23 cellular contexts compared by ENCODE assay signal in genomic region chr6:163825033-163825432, GRCh38.
A peak's percentile ranks its signal among the peaks of the same experiment; 100 is the strongest.
DNase-seq lines count a peak whose midpoint lies in the region; ATAC-seq, FAIRE-seq and TF ChIP-seq lines count a peak whose summit lies in the region.
"Had no signal": no experiment of that assay in that cellular context is flagged by ENCODE, and none has a peak within 500 bp of the region (broad histone marks: within the 10 kb centered on the region; RNA-seq: fewer than 3 reads in every experiment).

No MANE protein-coding gene starts in this region.

- no peaks in the 10 kb centered on the region for H3K4me1 ChIP-seq in astrocyte (ENCODE audit: insufficient read depth, low read length)
- H3K4me1 ChIP-seq in heart left ventricle = peaks cover 0 to 9% (median 0%) of the 10 kb centered on the region in 12 donors
- H3K4me1 ChIP-seq in Karpas-422 (ENCODE audit: low read length) = no peaks in the 10 kb centered on the region
- H3K4me1 ChIP-seq: body of pancreas, left ventricle myocardium inferior had no signal

- H3K4me1 Mint-ChIP-seq in astrocyte (ENCODE audit: low read depth, unreplicated experiment) = peaks cover 17% of the 10 kb centered on the region
- no peaks in the 10 kb centered on the region for H3K4me1 Mint-ChIP-seq in activated T-cell treated with anti-CD3 and anti-CD28 coated beads, Interleukin-2, amount 50 U/mL, for 4 hours (ENCODE audit: low read depth)
- H3K4me1 Mint-ChIP-seq: activated B cell treated with CpG ODN at 0.5 μM for 24 hours, H9 had no signal

- H3K4me3 ChIP-seq in AG09309 (ENCODE audit: control insufficient read depth, low read depth, low read length) = no peak overlapping the region
- no peak overlapping the region for H3K4me3 ChIP-seq in astrocyte (ENCODE audit: insufficient read depth, low read depth, low read length)
- H3K4me3 ChIP-seq in foreskin fibroblast (ENCODE audit: low read depth in 1 of 2, low read length in 2 of 2) = no peak overlapping the region
- H3K4me3 ChIP-seq in heart left ventricle = no peak overlapping the region
- no peak overlapping the region for H3K4me3 ChIP-seq in Karpas-422 (ENCODE audit: low read length)
- H3K4me3 ChIP-seq: body of pancreas, K562, left ventricle myocardium inferior had no signal

- H3K9me3 Mint-ChIP-seq in astrocyte (ENCODE audit: unreplicated experiment) = peaks cover 1% of the 10 kb centered on the region
- H3K9me3 Mint-ChIP-seq in activated T-cell treated with anti-CD3 and anti-CD28 coated beads, Interleukin-2, amount 50 U/mL, for 4 hours = no peaks in the 10 kb centered on the region
- H3K9me3 Mint-ChIP-seq: activated B cell treated with CpG ODN at 0.5 μM for 24 hours; activated CD8-positive, alpha-beta T cell treated with anti-CD3 and anti-CD28 coated beads for 36 hours; H9; T-helper 2 cell treated with Interferon-gamma antibody and Interleukin-4, amounts not matched to agents 5 μg/mL and 100 μg/mL, for 36 hours had no signal

- H3K9me3 ChIP-seq in astrocyte (ENCODE audit: insufficient read depth, low read depth, low read length) (peaks cover 3% of the 10 kb centered on the region), heart left ventricle (no peaks in the 10 kb centered on the region), Karpas-422 (ENCODE audit: low read length) (peaks cover 12% of the 10 kb centered on the region; the same call in 1 of the 2 replicates)
- H3K9me3 ChIP-seq: body of pancreas, left ventricle myocardium inferior, neutrophil had no signal

- H3K9me2 ChIP-seq in Karpas-422 (replicated peaks; ENCODE audit: insufficient read depth, low read length) = no peaks in the 10 kb centered on the region

- ATAC-seq in heart left ventricle = no peak
- ATAC-seq in activated T-cell treated with anti-CD3 and anti-CD28 coated beads, Interleukin-2, amount 50 U/mL, for 4 hours = no peak
- ATAC-seq: activated CD8-positive, alpha-beta T cell treated with anti-CD3 and anti-CD28 coated beads for 36 hours; activated naive CD4-positive, alpha-beta T cell treated with anti-CD3 and anti-CD28 coated beads, Interleukin-2, amount 50 U/mL, for 72 hours; body of pancreas; K562 had no signal

- H3K36me3 ChIP-seq in astrocyte (ENCODE audit: insufficient read depth, low read length) = no peaks in the 10 kb centered on the region
- no peaks in the 10 kb centered on the region for H3K36me3 ChIP-seq in heart left ventricle
- no peaks in the 10 kb centered on the region for H3K36me3 ChIP-seq in Karpas-422 (ENCODE audit: insufficient read depth, low read length)
- H3K36me3 ChIP-seq: left ventricle myocardium inferior, neutrophil had no signal

- no peak overlapping the region for H3K27ac Mint-ChIP-seq in astrocyte (ENCODE audit: unreplicated experiment)
- H3K27ac Mint-ChIP-seq: activated B cell treated with CpG ODN at 0.5 μM for 24 hours; activated CD8-positive, alpha-beta T cell treated with anti-CD3 and anti-CD28 coated beads for 36 hours; activated naive CD4-positive, alpha-beta T cell treated with anti-CD3 and anti-CD28 coated beads, Interleukin-2, amount 50 U/mL, for 72 hours; H9; T-helper 2 cell treated with Interferon-gamma antibody and Interleukin-4, amounts not matched to agents 5 μg/mL and 100 μg/mL, for 36 hours had no signal

- no peaks in the 10 kb centered on the region for H3K36me3 Mint-ChIP-seq in astrocyte (ENCODE audit: low read depth, unreplicated experiment)
- H3K36me3 Mint-ChIP-seq in activated T-cell treated with anti-CD3 and anti-CD28 coated beads, Interleukin-2, amount 50 U/mL, for 4 hours (ENCODE audit: insufficient read depth) = no peaks in the 10 kb centered on the region
- H3K36me3 Mint-ChIP-seq: activated naive CD4-positive, alpha-beta T cell treated with anti-CD3 and anti-CD28 coated beads, Interleukin-2, amount 50 U/mL, for 72 hours had no signal

- no peak for FAIRE-seq in astrocyte (lab: Jason Lieb, UNC)
- FAIRE-seq: GM12891, K562 had no signal

- TF ChIP-seq POLR2A in heart left ventricle (IDR thresholded peaks at IDR 0.05) = no peak

- no peak overlapping the region for H3K4me2 ChIP-seq in astrocyte (ENCODE audit: low read length)
- H3K4me2 ChIP-seq in Karpas-422 (ENCODE audit: low read depth, low read length, poor library complexity, severe bottlenecking) = no peak overlapping the region

- H3K27me3 Mint-ChIP-seq in astrocyte (ENCODE audit: low read depth, unreplicated experiment) = peaks cover 2% of the 10 kb centered on the region
- H3K27me3 Mint-ChIP-seq in activated T-cell treated with anti-CD3 and anti-CD28 coated beads, Interleukin-2, amount 50 U/mL, for 4 hours (ENCODE audit: low read depth) = peaks cover 2% of the 10 kb centered on the region

- H2AFZ ChIP-seq in astrocyte (ENCODE audit: low read depth, low read length) (no peak overlapping the region), Karpas-422 (ENCODE audit: low read length) (no peak overlapping the region)

- TF ChIP-seq CTCF in AG09309 (IDR thresholded peaks at IDR 0.05; ENCODE audit: control insufficient read depth, insufficient read depth, low read depth, low read length, missing control alignments) (no peak), astrocyte (IDR thresholded peaks at IDR 0.05; ENCODE audit: insufficient read depth, low read depth, low read length) (no peak), foreskin fibroblast (IDR thresholded peaks at IDR 0.05; ENCODE audit: low read depth, low read length) (no peak), heart left ventricle (IDR thresholded peaks at IDR 0.05) (no peak)

- intact Hi-C loops in heart left ventricle (cut with DNase I) = no loop called here

- H3K4me3 Mint-ChIP-seq in astrocyte (ENCODE audit: unreplicated experiment) = no peak overlapping the region
- H3K4me3 Mint-ChIP-seq in activated T-cell treated with anti-CD3 and anti-CD28 coated beads, Interleukin-2, amount 50 U/mL, for 4 hours = no peak overlapping the region
- H3K4me3 Mint-ChIP-seq: activated B cell treated with CpG ODN at 0.5 μM for 24 hours; activated CD8-positive, alpha-beta T cell treated with anti-CD3 and anti-CD28 coated beads for 36 hours; H9; T-helper 2 cell treated with Interferon-gamma antibody and Interleukin-4, amounts not matched to agents 5 μg/mL and 100 μg/mL, for 36 hours had no signal

- DNase-seq in AG09309 (ENCODE audit: low read depth) = peak; percentile 14
- peak; percentile 86 for DNase-seq in HT1080 (ENCODE audit: low read depth)
- DNase-seq in astrocyte (ENCODE audit: low read depth) = peak; percentile 95
- DNase-seq in foreskin fibroblast = peak; percentile 8 to 30
- no peak for DNase-seq in heart left ventricle
- DNase-seq in NK-92 (lab: John Stamatoyannopoulos, UW; ENCODE audit: unreplicated experiment) = no peak
- DNase-seq in Karpas-422 = no peak
- DNase-seq in activated T-cell treated with anti-CD3 and anti-CD28 coated beads, Interleukin-2, amount 50 U/mL, for 4 hours = no peak
- DNase-seq: activated B cell treated with CpG ODN at 0.5 μM for 24 hours; activated CD8-positive, alpha-beta T cell treated with anti-CD3 and anti-CD28 coated beads for 36 hours; activated T-cell treated with anti-CD3 and anti-CD28 coated beads, Interleukin-2, amount 50 U/mL, for 48 hours; body of pancreas; DMS 273 treated with DMSO at 0.1 percent for 48 hours; H9; left ventricle myocardium inferior; NCI-H1105; NCI-H2107; NCI-H526 treated with DMSO at 0.1 percent for 48 hours had no signal

- H3K79me2 ChIP-seq in astrocyte (ENCODE audit: insufficient read depth, low read length) (no peaks in the 10 kb centered on the region), Karpas-422 (ENCODE audit: low read length) (no peaks in the 10 kb centered on the region)

- H3K27me3 ChIP-seq in astrocyte (ENCODE audit: insufficient read depth, low read length) (peaks cover 2% of the 10 kb centered on the region), heart left ventricle (no peaks in the 10 kb centered on the region), Karpas-422 (ENCODE audit: low read length) (no peaks in the 10 kb centered on the region)
- H3K27me3 ChIP-seq: body of pancreas, neutrophil had no signal

- H4K20me1 ChIP-seq in astrocyte (ENCODE audit: insufficient read depth, low read length) (no peaks in the 10 kb centered on the region), Karpas-422 (ENCODE audit: insufficient read depth, low read depth, low read length) (no peaks in the 10 kb centered on the region)

- H3K9ac ChIP-seq in astrocyte (ENCODE audit: low read length) (no peak overlapping the region), Karpas-422 (ENCODE audit: low read length) (no peak overlapping the region)

- H3K27ac ChIP-seq in astrocyte (ENCODE audit: low read depth, low read length) (no peak overlapping the region), heart left ventricle (no peak overlapping the region), Karpas-422 (ENCODE audit: low read length) (no peak overlapping the region)
- H3K27ac ChIP-seq: body of pancreas, left ventricle myocardium inferior, neutrophil had no signal

- WGBS in heart left ventricle, 4 donors = 89 to 95% (median 94%) methylated on average over 8 to 9 of the region's 9 CpGs

Comparison
In these comparisons a context has a peak if more than half of its experiments do, and no peak if none do; other contexts are left out.
1. DNase-seq: peak in AG09309 (single experiment), HT1080 (single experiment), astrocyte (single experiment) and foreskin fibroblast (2 of 2); none in heart left ventricle (0 of 5), NK-92 (single experiment), Karpas-422 (single experiment) and activated T-cell treated with anti-CD3 and anti-CD28 coated beads, Interleukin-2, amount 50 U/mL, for 4 hours (single experiment).